Comparison of ENCODE assay signal across 8 cellular contexts in the genomic region with DNA sequence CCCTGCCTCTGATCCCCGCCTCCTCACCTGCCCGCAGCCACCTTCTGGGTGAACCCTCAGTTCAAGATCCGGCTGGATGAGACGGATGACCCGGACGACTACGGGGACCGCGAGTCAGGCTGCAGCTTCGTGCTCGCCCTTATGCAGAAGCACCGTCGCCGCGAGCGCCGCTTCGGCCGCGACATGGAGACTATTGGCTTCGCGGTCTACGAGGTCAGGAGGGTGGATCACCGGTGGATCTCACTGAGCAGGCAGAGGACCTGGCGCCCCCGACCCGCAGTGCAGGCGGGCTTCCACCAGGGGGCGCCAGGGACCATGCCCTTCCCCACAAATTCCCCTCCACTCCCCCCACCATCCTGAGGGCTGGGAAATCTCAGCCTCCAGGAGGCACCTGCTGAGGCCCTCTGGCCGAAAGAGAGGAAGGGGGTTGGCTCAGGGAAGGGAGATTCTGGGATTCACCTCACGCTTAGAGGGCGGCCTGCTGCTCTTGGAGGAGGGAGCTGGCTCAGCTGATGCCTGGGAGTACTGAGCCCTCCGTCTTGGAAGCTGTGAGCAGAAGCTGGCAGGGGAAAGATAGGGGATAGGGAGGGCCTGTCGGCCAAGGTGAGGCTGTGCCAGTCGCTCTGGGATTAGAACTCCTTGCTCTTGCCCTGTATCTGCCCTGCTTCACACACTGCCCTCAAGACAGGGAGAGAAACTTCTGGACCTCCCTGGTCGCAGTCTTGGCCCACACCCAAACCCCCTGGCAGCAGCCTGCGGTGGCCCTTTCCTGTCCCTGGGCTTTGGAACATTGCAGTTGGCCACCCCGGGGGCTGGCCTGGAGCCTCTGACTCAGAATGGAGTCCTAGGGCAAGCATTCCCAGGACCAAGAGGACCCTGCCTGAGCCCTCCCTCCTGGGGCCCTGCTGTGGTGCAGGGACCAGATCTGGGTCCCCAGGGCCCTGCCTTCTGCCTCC. TPM values are rescaled to one million over a fixed set of nuclear protein-coding genes. Genes with fewer than 3 reads are reported as not detected.
A peak's percentile ranks its signal among the peaks of the same experiment; 100 is the strongest.
DNase-seq lines count a peak whose midpoint lies in the region; ATAC-seq and TF ChIP-seq lines count a peak whose summit lies in the region.

No MANE protein-coding gene starts in this region.

- TF ChIP-seq CTCF in foreskin keratinocyte (conservative IDR thresholded peaks at IDR 0.05) (peak; percentile 80), ovary (IDR thresholded peaks at IDR 0.05) (peak; percentile 23 to 64 (median 42))

- ATAC-seq in activated T-cell treated with anti-CD3 and anti-CD28 coated beads, Interleukin-2, amount 50 U/mL, for 4 hours, result peak; percentile 71 to 84
- ATAC-seq in foreskin keratinocyte, result no peak
- no peak for ATAC-seq in GM21529 (IDR thresholded peaks at IDR 0.05; ENCODE audit: unreplicated experiment)

- no peak overlapping the region for H3K4me3 Mint-ChIP-seq in T-helper 2 cell treated with Interferon-gamma antibody and Interleukin-4, amounts not matched to agents 5 μg/mL and 100 μg/mL, for 36 hours
- H3K4me3 Mint-ChIP-seq in activated T-cell treated with anti-CD3 and anti-CD28 coated beads, Interleukin-2, amount 50 U/mL, for 4 hours, result no peak overlapping the region

- no peak for TF ChIP-seq POLR2A in ovary (IDR thresholded peaks at IDR 0.05)

- H3K9me3 ChIP-seq in ovary, result no peaks in the 10 kb centered on the region

- WGBS in ovary, 3 donors, result 68 to 71% (median 69%) methylated on average over 35 to 38 of the region's 38 CpGs

- H3K4me1 Mint-ChIP-seq in T-helper 2 cell treated with Interferon-gamma antibody and Interleukin-4, amounts not matched to agents 5 μg/mL and 100 μg/mL, for 36 hours (ENCODE audit: low read depth), result peaks cover 3% of the 10 kb centered on the region
- peaks cover 4% of the 10 kb centered on the region for H3K4me1 Mint-ChIP-seq in activated T-cell treated with anti-CD3 and anti-CD28 coated beads, Interleukin-2, amount 50 U/mL, for 4 hours (ENCODE audit: low read depth)

- H3K36me3 ChIP-seq in ovary, result no peaks in the 10 kb centered on the region

- no peak overlapping the region for H3K4me3 ChIP-seq in ovary

- no peak overlapping the region for H3K27ac Mint-ChIP-seq in T-helper 2 cell treated with Interferon-gamma antibody and Interleukin-4, amounts not matched to agents 5 μg/mL and 100 μg/mL, for 36 hours

- no peak for TF ChIP-seq EP300 in ovary (IDR thresholded peaks at IDR 0.05)

- H3K27ac ChIP-seq in foreskin keratinocyte (no peak overlapping the region), ovary (no peak overlapping the region)

- no peaks in the 10 kb centered on the region for H3K4me1 ChIP-seq in foreskin keratinocyte
- H3K4me1 ChIP-seq in ovary (ENCODE audit: insufficient read depth), result no peaks in the 10 kb centered on the region

- no peaks in the 10 kb centered on the region for H3K9me3 Mint-ChIP-seq in T-helper 2 cell treated with Interferon-gamma antibody and Interleukin-4, amounts not matched to agents 5 μg/mL and 100 μg/mL, for 36 hours
- H3K9me3 Mint-ChIP-seq in activated T-cell treated with anti-CD3 and anti-CD28 coated beads, Interleukin-2, amount 50 U/mL, for 4 hours, result no peaks in the 10 kb centered on the region

- H3K27me3 ChIP-seq in foreskin keratinocyte (no peaks in the 10 kb centered on the region), ovary (no peaks in the 10 kb centered on the region)

- DNase-seq in T-helper 2 cell (peak in 4 of 5 experiments; percentile 16 to 39 (median 30)), NCI-H345 (lab: John Stamatoyannopoulos, UW) (peak; percentile 7), foreskin keratinocyte (no peak), ovary (no peak), NCI-H446 treated with DMSO at 0.1 percent for 48 hours (lab: John Stamatoyannopoulos, UW) (no peak)
- DNase-seq in T-helper 2 cell treated with Interferon-gamma antibody and Interleukin-4, amounts not matched to agents 5 μg/mL and 100 μg/mL, for 36 hours (ENCODE audit: low spot score), result no peak
- peak; percentile 47 for DNase-seq in activated T-cell treated with anti-CD3 and anti-CD28 coated beads, Interleukin-2, amount 50 U/mL, for 4 hours

- peaks cover 29% of the 10 kb centered on the region for H3K36me3 Mint-ChIP-seq in T-helper 2 cell treated with Interferon-gamma antibody and Interleukin-4, amounts not matched to agents 5 μg/mL and 100 μg/mL, for 36 hours (ENCODE audit: low read depth)
- H3K36me3 Mint-ChIP-seq in activated T-cell treated with anti-CD3 and anti-CD28 coated beads, Interleukin-2, amount 50 U/mL, for 4 hours (ENCODE audit: insufficient read depth), result peaks cover 18% of the 10 kb centered on the region

- H3K27me3 Mint-ChIP-seq in T-helper 2 cell treated with Interferon-gamma antibody and Interleukin-4, amounts not matched to agents 5 μg/mL and 100 μg/mL, for 36 hours (ENCODE audit: low read depth), result no peaks in the 10 kb centered on the region
- no peaks in the 10 kb centered on the region for H3K27me3 Mint-ChIP-seq in activated T-cell treated with anti-CD3 and anti-CD28 coated beads, Interleukin-2, amount 50 U/mL, for 4 hours (ENCODE audit: low read depth)

- intact Hi-C loops in ovary (cut with DNase I), result no loop called here

RNA-seq across cellular contexts. Expression of a gene that starts 23.2 kb away (rescaled TPM):
- 10 to 100 TPM; 65.5 to 86.2 (median 81.9) TPM for total RNA-seq in activated T-cell treated with anti-CD3 and anti-CD28 coated beads, Interleukin-2, amount 50 U/mL, for 4 hours
- total RNA-seq in foreskin keratinocyte (287 and 288 TPM in 2 replicates), ovary (100 to 1,000 TPM in 6 of 7 donors, 10 to 100 TPM in 1; 99.0 to 178 (median 128) TPM)
- polyA plus RNA-seq in foreskin keratinocyte (306 and 318 TPM in 2 replicates), ovary (10 to 100 TPM; 20.0 to 67.4 TPM)

RNA-seq across cellular contexts. Expression of a gene that starts 34.9 kb away (rescaled TPM):
- total RNA-seq in activated T-cell treated with anti-CD3 and anti-CD28 coated beads, Interleukin-2, amount 50 U/mL, for 4 hours, result not detected
- total RNA-seq in foreskin keratinocyte (not detected in 2 replicates), ovary (not detected)
- polyA plus RNA-seq in foreskin keratinocyte (not detected in 2 replicates), ovary (under 1 TPM in 1 of 2 donors, not detected in 1; 0.07 TPM)

RNA-seq across cellular contexts. Expression of a gene that starts 56.8 kb away (rescaled TPM):
- 10 to 100 TPM; 49.2 to 64.7 (median 57.6) TPM for total RNA-seq in activated T-cell treated with anti-CD3 and anti-CD28 coated beads, Interleukin-2, amount 50 U/mL, for 4 hours
- total RNA-seq in foreskin keratinocyte (30.6 and 30.8 TPM in 2 replicates), ovary (10 to 100 TPM in 3 of 7 donors, 1 to 10 TPM in 4; 4.5 to 10.4 (median 8.6) TPM)
- polyA plus RNA-seq in foreskin keratinocyte (39.8 and 42.7 TPM in 2 replicates), ovary (10 to 100 TPM in 1 of 2 donors, 1 to 10 TPM in 1; 8.6 to 13.3 TPM)

Comparison
In these comparisons a context has a peak if more than half of its experiments do, and no peak if none do; other contexts are left out.
1. DNase-seq: peak in T-helper 2 cell (4 of 5), NCI-H345 (single experiment) and activated T-cell treated with anti-CD3 and anti-CD28 coated beads, Interleukin-2, amount 50 U/mL, for 4 hours (single experiment); none in T-helper 2 cell treated with Interferon-gamma antibody and Interleukin-4, amounts not matched to agents 5 μg/mL and 100 μg/mL, for 36 hours (single experiment), foreskin keratinocyte (0 of 2), ovary (0 of 5) and NCI-H446 treated with DMSO at 0.1 percent for 48 hours (single experiment).
2. ATAC-seq: peak in activated T-cell treated with anti-CD3 and anti-CD28 coated beads, Interleukin-2, amount 50 U/mL, for 4 hours (2 of 2); none in foreskin keratinocyte (single experiment) and GM21529 (single experiment).